23 cellular contexts compared by ENCODE assay signal in the genomic region with DNA sequence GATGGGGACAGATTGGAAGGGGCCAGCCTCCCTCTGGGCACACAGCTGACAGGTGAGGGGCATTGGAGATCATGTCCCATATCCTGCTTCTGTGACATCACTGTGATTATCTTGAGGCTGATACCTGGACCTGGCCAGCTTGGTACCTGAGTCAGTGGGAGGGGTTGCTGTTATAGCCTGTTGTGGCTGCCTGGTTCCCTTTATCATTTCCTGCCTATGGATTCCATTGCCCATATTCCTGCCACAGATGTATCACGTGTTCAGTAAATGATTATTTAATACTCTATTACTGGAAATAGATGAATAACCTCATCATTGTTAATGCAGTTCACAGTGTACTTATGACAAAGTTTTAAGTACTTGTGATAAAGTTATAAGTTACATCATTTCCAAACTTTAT. TPM values are rescaled to one million over a fixed set of nuclear protein-coding genes. Genes with fewer than 3 reads are reported as not detected.
"Had no signal": no experiment of that assay in that cellular context is flagged by ENCODE, and none has a peak within 500 bp of the region (broad histone marks: within the 10 kb centered on the region; RNA-seq: fewer than 3 reads in every experiment).

No MANE protein-coding gene starts in this region.

- ATAC-seq: left lobe of liver, upper lobe of right lung had no signal

- DNase-seq: activated B cell treated with CpG ODN at 0.5 μM for 24 hours; activated CD4-positive, alpha-beta memory T cell treated with anti-CD3 and anti-CD28 coated beads for 36 hours; activated CD4-positive, alpha-beta T cell treated with anti-CD3 and anti-CD28 coated beads for 4 hours; activated naive CD4-positive, alpha-beta T cell treated with anti-CD3 and anti-CD28 coated beads, Interleukin-2, amount 50 U/mL, for 16 hours; activated T-cell treated with anti-CD3 and anti-CD28 coated beads for 4 hours; aorta; brain microvascular endothelial cell; colonic mucosa; midbrain; nephron progenitor cell; nucleus accumbens; stimulated activated naive CD4-positive, alpha-beta T cell; T-helper 9 cell; upper lobe of right lung had no signal

- H3K27me3 Mint-ChIP-seq: activated B cell treated with CpG ODN at 0.5 μM for 24 hours; activated CD4-positive, alpha-beta memory T cell treated with anti-CD3 and anti-CD28 coated beads for 36 hours had no signal

- H3K4me3 ChIP-seq: colonic mucosa, esophagus muscularis mucosa, hepatocyte, lung, upper lobe of right lung had no signal

- H3K9me3 ChIP-seq: colonic mucosa, esophagus muscularis mucosa, upper lobe of right lung had no signal

- H3K9me3 Mint-ChIP-seq: activated B cell treated with CpG ODN at 0.5 μM for 24 hours; activated CD4-positive, alpha-beta memory T cell treated with anti-CD3 and anti-CD28 coated beads for 36 hours; central memory CD8-positive, alpha-beta T cell; nephron progenitor cell had no signal

- FAIRE-seq: endometrium, islet of Langerhans had no signal

- H3K36me3 ChIP-seq: brain microvascular endothelial cell, colonic mucosa, esophagus muscularis mucosa, upper lobe of right lung had no signal

- H3K36me3 Mint-ChIP-seq: activated CD4-positive, alpha-beta memory T cell treated with anti-CD3 and anti-CD28 coated beads for 36 hours had no signal

- H3K27ac ChIP-seq: brain microvascular endothelial cell, colonic mucosa, esophagus muscularis mucosa, hepatocyte, upper lobe of right lung had no signal

- H3K4me2 ChIP-seq: hepatocyte had no signal

- H3K27me3 ChIP-seq: brain microvascular endothelial cell, colonic mucosa, esophagus muscularis mucosa, hepatocyte, upper lobe of right lung had no signal

- H2AFZ ChIP-seq: hepatocyte had no signal

- H3K4me3 Mint-ChIP-seq: activated B cell treated with CpG ODN at 0.5 μM for 24 hours; activated CD4-positive, alpha-beta memory T cell treated with anti-CD3 and anti-CD28 coated beads for 36 hours; central memory CD8-positive, alpha-beta T cell; nephron progenitor cell had no signal

- H3K79me2 ChIP-seq: hepatocyte had no signal

- H3K4me1 ChIP-seq: colonic mucosa, esophagus muscularis mucosa, upper lobe of right lung had no signal

- H3K27ac Mint-ChIP-seq: activated B cell treated with CpG ODN at 0.5 μM for 24 hours; activated CD4-positive, alpha-beta memory T cell treated with anti-CD3 and anti-CD28 coated beads for 36 hours; nephron progenitor cell had no signal

RNA-seq across cellular contexts. Expression of gene SCYGR1, which starts 7.8 kb away (rescaled TPM):
- total RNA-seq: activated B cell treated with CpG ODN at 0.5 μM for 24 hours; activated CD4-positive, alpha-beta memory T cell treated with anti-CD3 and anti-CD28 coated beads for 36 hours; aorta; colonic mucosa; esophagus muscularis mucosa; hepatocyte; left lobe of liver; lung; myocyte; upper lobe of right lung had no signal
- polyA plus RNA-seq: aorta, hepatocyte, lung, thymus had no signal

RNA-seq across cellular contexts. Expression of gene TM4SF20, which starts 16.4 kb away (rescaled TPM):
- total RNA-seq: activated B cell treated with CpG ODN at 0.5 μM for 24 hours; activated CD4-positive, alpha-beta memory T cell treated with anti-CD3 and anti-CD28 coated beads for 36 hours; aorta; esophagus muscularis mucosa; left lobe of liver; lung; myocyte; upper lobe of right lung had no signal
